7 cellular contexts compared by ENCODE assay signal in genomic region chr14:106341161-106341560, GRCh38.
DNase-seq lines count a peak whose midpoint lies in the region; ATAC-seq and TF ChIP-seq lines count a peak whose summit lies in the region.
"Not testable (repeated sequence)": the region's sequence is repeated elsewhere in the genome, so short reads cannot be mapped to it uniquely, and the experiment has no call there.

No MANE protein-coding gene starts in this region.

- CTCF ChIA-PET in activated CD4-positive, alpha-beta T cell treated with anti-CD3 and anti-CD28 coated beads for 36 hours (lab: Charles Lee): not testable (repeated sequence)

- not testable (repeated sequence) for H3K9me3 Mint-ChIP-seq in activated CD4-positive, alpha-beta T cell treated with anti-CD3 and anti-CD28 coated beads for 36 hours (ENCODE audit: low read depth); activated T-cell treated with anti-CD3 and anti-CD28 coated beads, Interleukin-2, amount 50 U/mL, for 4 hours; activated naive CD4-positive, alpha-beta T cell treated with anti-CD3 and anti-CD28 coated beads, Interleukin-2, amount 50 U/mL, for 72 hours; natural killer cell; stimulated activated effector memory CD8-positive, alpha-beta T cell treated with anti-CD3 and anti-CD28 coated beads, Interleukin-12 subunit alpha, Interleukin-12 subunit beta, amount 100 ng/mL, for 72 hours

- H3K4me3 Mint-ChIP-seq in activated CD4-positive, alpha-beta T cell treated with anti-CD3 and anti-CD28 coated beads for 36 hours; activated T-cell treated with anti-CD3 and anti-CD28 coated beads, Interleukin-2, amount 50 U/mL, for 4 hours; natural killer cell; stimulated activated effector memory CD8-positive, alpha-beta T cell treated with anti-CD3 and anti-CD28 coated beads, Interleukin-12 subunit alpha, Interleukin-12 subunit beta, amount 100 ng/mL, for 72 hours: not testable (repeated sequence)

- not testable (repeated sequence) for H3K27ac Mint-ChIP-seq in activated CD4-positive, alpha-beta T cell treated with anti-CD3 and anti-CD28 coated beads for 36 hours; activated naive CD4-positive, alpha-beta T cell treated with anti-CD3 and anti-CD28 coated beads, Interleukin-2, amount 50 U/mL, for 72 hours; natural killer cell; stimulated activated effector memory CD8-positive, alpha-beta T cell treated with anti-CD3 and anti-CD28 coated beads, Interleukin-12 subunit alpha, Interleukin-12 subunit beta, amount 100 ng/mL, for 72 hours

- not testable (repeated sequence) for H3K9me3 ChIP-seq in KOPT-K1 (ENCODE audit: insufficient read depth, low read length, poor library complexity, severe bottlenecking); right atrium auricular region

- TF ChIP-seq CTCF in right atrium auricular region (IDR thresholded peaks at IDR 0.05); natural killer cell (IDR thresholded peaks at IDR 0.05): not testable (repeated sequence)

- H3K4me1 Mint-ChIP-seq in activated CD4-positive, alpha-beta T cell treated with anti-CD3 and anti-CD28 coated beads for 36 hours; activated T-cell treated with anti-CD3 and anti-CD28 coated beads, Interleukin-2, amount 50 U/mL, for 4 hours (ENCODE audit: low read depth); natural killer cell; stimulated activated effector memory CD8-positive, alpha-beta T cell treated with anti-CD3 and anti-CD28 coated beads, Interleukin-12 subunit alpha, Interleukin-12 subunit beta, amount 100 ng/mL, for 72 hours: not testable (repeated sequence)

- H3K27ac ChIP-seq in KOPT-K1 (ENCODE audit: low read depth, low read length, poor library complexity, severe bottlenecking): peak overlapping the region; percentile 21
- H3K27ac ChIP-seq in right atrium auricular region: not testable (repeated sequence)

- H3K36me3 Mint-ChIP-seq in activated CD4-positive, alpha-beta T cell treated with anti-CD3 and anti-CD28 coated beads for 36 hours (ENCODE audit: low read depth); activated T-cell treated with anti-CD3 and anti-CD28 coated beads, Interleukin-2, amount 50 U/mL, for 4 hours (ENCODE audit: insufficient read depth); activated naive CD4-positive, alpha-beta T cell treated with anti-CD3 and anti-CD28 coated beads, Interleukin-2, amount 50 U/mL, for 72 hours; natural killer cell; stimulated activated effector memory CD8-positive, alpha-beta T cell treated with anti-CD3 and anti-CD28 coated beads, Interleukin-12 subunit alpha, Interleukin-12 subunit beta, amount 100 ng/mL, for 72 hours: not testable (repeated sequence)

- H3K36me3 ChIP-seq in KOPT-K1 (ENCODE audit: insufficient read depth, low read length); right atrium auricular region: not testable (repeated sequence)

- H3K4me3 ChIP-seq in right atrium auricular region: not testable (repeated sequence)

- not testable (repeated sequence) for H3K27me3 ChIP-seq in right atrium auricular region

- intact Hi-C loops in activated CD4-positive, alpha-beta T cell treated with anti-CD3 and anti-CD28 coated beads for 36 hours (cut with DNase I, micrococcal nuclease); natural killer cell (cut with micrococcal nuclease): not testable (repeated sequence)

- H3K4me1 ChIP-seq in right atrium auricular region: not testable (repeated sequence)

- not testable (repeated sequence) for H3K27me3 Mint-ChIP-seq in activated CD4-positive, alpha-beta T cell treated with anti-CD3 and anti-CD28 coated beads for 36 hours
- peaks cover 33% of the 10 kb centered on the region for H3K27me3 Mint-ChIP-seq in activated T-cell treated with anti-CD3 and anti-CD28 coated beads, Interleukin-2, amount 50 U/mL, for 4 hours (ENCODE audit: low read depth)
- peaks cover 10 to 12% of the 10 kb centered on the region in 2 donors for H3K27me3 Mint-ChIP-seq in natural killer cell (ENCODE audit: low read depth in 2 of 2)

- ATAC-seq in activated CD4-positive, alpha-beta T cell treated with anti-CD3 and anti-CD28 coated beads for 36 hours: peak; percentile 81
- ATAC-seq in activated T-cell treated with anti-CD3 and anti-CD28 coated beads, Interleukin-2, amount 50 U/mL, for 4 hours: peak; percentile 57 to 70
- peak; percentile 70 to 89 for ATAC-seq in activated naive CD4-positive, alpha-beta T cell treated with anti-CD3 and anti-CD28 coated beads, Interleukin-2, amount 50 U/mL, for 72 hours
- ATAC-seq in natural killer cell: peak in 2 of 3 donors; percentile 56 to 61
- ATAC-seq in stimulated activated effector memory CD8-positive, alpha-beta T cell treated with anti-CD3 and anti-CD28 coated beads, Interleukin-12 subunit alpha, Interleukin-12 subunit beta, amount 100 ng/mL, for 72 hours: peak; percentile 68

- not testable (repeated sequence) for DNase-seq in activated CD4-positive, alpha-beta T cell treated with anti-CD3 and anti-CD28 coated beads for 36 hours; activated T-cell treated with anti-CD3 and anti-CD28 coated beads, Interleukin-2, amount 50 U/mL, for 4 hours; activated naive CD4-positive, alpha-beta T cell treated with anti-CD3 and anti-CD28 coated beads, Interleukin-2, amount 50 U/mL, for 72 hours (ENCODE audit: low spot score in 2 of 2); natural killer cell; stimulated activated effector memory CD8-positive, alpha-beta T cell treated with anti-CD3 and anti-CD28 coated beads, Interleukin-12 subunit alpha, Interleukin-12 subunit beta, amount 100 ng/mL, for 72 hours (ENCODE audit: low spot score in 2 of 2)
- peak; percentile 42 for DNase-seq in right atrium auricular region (ENCODE audit: low spot score)

- POLR2A ChIA-PET in activated CD4-positive, alpha-beta T cell treated with anti-CD3 and anti-CD28 coated beads for 36 hours (lab: Charles Lee): not testable (repeated sequence)
